14 cellular contexts compared by ENCODE assay signal in the genomic region with DNA sequence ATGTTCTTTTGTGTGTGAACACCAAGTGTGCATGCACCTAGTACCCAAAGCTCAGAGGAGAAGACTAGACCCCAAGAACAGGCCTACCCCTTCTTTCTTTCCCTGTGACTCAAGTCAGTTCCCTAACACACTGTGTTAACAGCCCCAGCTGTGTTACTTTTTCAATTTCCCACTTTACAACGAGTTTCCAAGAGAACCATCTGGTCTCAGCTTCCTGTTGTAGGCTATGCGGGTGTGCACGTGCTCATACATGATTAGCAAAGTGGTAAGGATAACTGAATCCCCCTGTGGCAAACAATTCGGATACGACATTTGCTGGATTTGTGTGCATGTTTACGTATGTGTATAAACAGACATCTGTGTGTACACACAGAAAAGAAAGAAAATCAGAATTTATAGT. TPM values are rescaled to one million over a fixed set of nuclear protein-coding genes. Genes with fewer than 3 reads are reported as not detected.
DNase-seq lines count a peak whose midpoint lies in the region; ATAC-seq, FAIRE-seq and TF ChIP-seq lines count a peak whose summit lies in the region.
"Had no signal": no experiment of that assay in that cellular context is flagged by ENCODE, and none has a peak within 500 bp of the region (broad histone marks: within the 10 kb centered on the region; RNA-seq: fewer than 3 reads in every experiment).

No MANE protein-coding gene starts in this region.

- H3K36me3 Mint-ChIP-seq in dendritic cell treated with granulocyte-macrophage colony-stimulating factor and Interleukin-4, amounts not matched to agents 40 ng/mL and 50 ng/mL, for 4 days (ENCODE audit: low read depth): peaks cover 100% of the 10 kb centered on the region

- no peaks in the 10 kb centered on the region for H3K27me3 Mint-ChIP-seq in dendritic cell treated with granulocyte-macrophage colony-stimulating factor and Interleukin-4, amounts not matched to agents 40 ng/mL and 50 ng/mL, for 4 days

- H3K4me1 Mint-ChIP-seq in dendritic cell treated with granulocyte-macrophage colony-stimulating factor and Interleukin-4, amounts not matched to agents 40 ng/mL and 50 ng/mL, for 4 days (ENCODE audit: low read depth): peaks cover 37% of the 10 kb centered on the region
- H3K4me1 Mint-ChIP-seq: nephron had no signal

- peak overlapping the region; percentile 62 for H3K27ac Mint-ChIP-seq in dendritic cell treated with granulocyte-macrophage colony-stimulating factor and Interleukin-4, amounts not matched to agents 40 ng/mL and 50 ng/mL, for 4 days
- H3K27ac Mint-ChIP-seq: nephron had no signal

- no peaks in the 10 kb centered on the region for H3K9me3 Mint-ChIP-seq in dendritic cell treated with granulocyte-macrophage colony-stimulating factor and Interleukin-4, amounts not matched to agents 40 ng/mL and 50 ng/mL, for 4 days
- H3K9me3 Mint-ChIP-seq: nephron had no signal

- TF ChIP-seq POLR2A in GM12891 (IDR thresholded peaks at IDR 0.05; ENCODE audit: low read depth, low read length): no peak

- DNase-seq in left ventricle myocardium superior: no peak
- DNase-seq in Right ventricle myocardium superior: no peak
- peak; percentile 68 for DNase-seq in NCI-H2171 (lab: John Stamatoyannopoulos, UW)
- no peak for DNase-seq in NCI-H1048 (lab: John Stamatoyannopoulos, UW)
- no peak for DNase-seq in stimulated activated CD4-positive, alpha-beta T cell treated with anti-CD3 and anti-CD28 coated beads, Interleukin-2, amount 100 ng/mL, for 24 hours
- DNase-seq in GM12891 (ENCODE audit: insufficient read length, low spot score): no peak
- DNase-seq: AML-193, amygdala, GM23248, NCI-H187 treated with DMSO at 0.1 percent for 48 hours, NCI-H524 treated with DMSO at 0.1 percent for 48 hours had no signal

- no peak for FAIRE-seq in GM12891 (lab: Jason Lieb, UNC)
- FAIRE-seq: frontal cortex had no signal

- peak; percentile 20 for ATAC-seq in left ventricle myocardium superior
- no peak for ATAC-seq in Right ventricle myocardium superior (ENCODE audit: poor library complexity)

- no peak overlapping the region for H3K4me3 Mint-ChIP-seq in dendritic cell treated with granulocyte-macrophage colony-stimulating factor and Interleukin-4, amounts not matched to agents 40 ng/mL and 50 ng/mL, for 4 days
- H3K4me3 Mint-ChIP-seq: nephron had no signal

- intact Hi-C loops in left ventricle myocardium superior (cut with micrococcal nuclease) (no loop called here), Right ventricle myocardium superior (cut with DNase I) (no loop called here)
- intact Hi-C loops in dendritic cell treated with granulocyte-macrophage colony-stimulating factor and Interleukin-4, amounts not matched to agents 40 ng/mL and 50 ng/mL, for 4 days (cut with micrococcal nuclease): loop anchor here (10.0 kb wide), 1 partner anchor 197 kb away; no protein-coding TSS in a partner anchor

TF ChIP-seq in GM12891, 5 proteins besides CTCF, POLR2A, EP300 and RAD21:
- TF ChIP-seq TAF1 (IDR thresholded peaks at IDR 0.05; ENCODE audit: low read depth, low read length) (no peak), POU2F2 (IDR thresholded peaks at IDR 0.05; ENCODE audit: low read depth, low read length) (no peak), SPI1 (IDR thresholded peaks at IDR 0.05; ENCODE audit: low read depth, low read length) (no peak), POLR2AphosphoS5 (IDR thresholded peaks at IDR 0.05; ENCODE audit: low read depth, low read length) (no peak), PAX5 (IDR thresholded peaks at IDR 0.05; ENCODE audit: insufficient read depth, low read length, severe bottlenecking) (no peak)

RNA-seq across cellular contexts. Expression of a gene that starts 17.9 kb away (rescaled TPM):
- total RNA-seq in left ventricle myocardium superior (9.2 TPM), Right ventricle myocardium superior (8.7 TPM)
- 38.2 TPM for polyA plus RNA-seq in GM12891 (2012; ENCODE audit: low read depth, missing spikeins)

RNA-seq across cellular contexts. Expression of a gene that starts 18.6 kb away (rescaled TPM):
- total RNA-seq in left ventricle myocardium superior (6.3 TPM), Right ventricle myocardium superior (8.8 TPM)
- polyA plus RNA-seq in GM12891 (2012; ENCODE audit: low read depth, missing spikeins): 24.5 TPM
